Comparison of ENCODE assay signal across 9 cellular contexts in genomic region chr1:99749948-99750347, GRCh38. TPM values are rescaled to one million over a fixed set of nuclear protein-coding genes. Genes with fewer than 3 reads are reported as not detected.
DNase-seq lines count a peak whose midpoint lies in the region; ATAC-seq and TF ChIP-seq lines count a peak whose summit lies in the region.
"Had no signal": no experiment of that assay in that cellular context is flagged by ENCODE, and none has a peak within 500 bp of the region (broad histone marks: within the 10 kb centered on the region; RNA-seq: fewer than 3 reads in every experiment).

No MANE protein-coding gene starts in this region.

- CTCF ChIA-PET in activated CD4-positive, alpha-beta memory T cell treated with anti-CD3 and anti-CD28 coated beads for 36 hours (lab: Charles Lee), result interaction anchor here (1.0 kb wide), 1 partner anchor 16 kb away, joined by 4 read pairs; the partner anchor contains the start of gene FRRS1
- CTCF ChIA-PET in activated CD4-positive, alpha-beta memory T cell treated with anti-CD3 and anti-CD28 coated beads, Interleukin-2, amount 10 ng/mL, durations not matched to agents 7 days and 5 days (lab: Charles Lee), result no interaction called here
- CTCF ChIA-PET in RWPE1 (lab: Yijun Ruan, JAX), result no interaction called here

- H3K27ac Mint-ChIP-seq in activated CD4-positive, alpha-beta memory T cell treated with anti-CD3 and anti-CD28 coated beads for 36 hours, result no peak overlapping the region
- H3K27ac Mint-ChIP-seq in activated CD4-positive, alpha-beta memory T cell treated with anti-CD3 and anti-CD28 coated beads, Interleukin-2, amount 10 ng/mL, durations not matched to agents 7 days and 5 days, result no peak overlapping the region
- no peak overlapping the region for H3K27ac Mint-ChIP-seq in natural killer cell treated with Interleukin-12 subunit alpha and Interleukin-12 subunit beta and Interleukin-15 and Interleukin-18, amount 100 ng/mL, for 72 hours

- H3K27ac ChIP-seq in RWPE1, result no peak overlapping the region

- no peaks in the 10 kb centered on the region for H3K36me3 Mint-ChIP-seq in activated CD4-positive, alpha-beta memory T cell treated with anti-CD3 and anti-CD28 coated beads for 36 hours
- H3K36me3 Mint-ChIP-seq in activated CD4-positive, alpha-beta memory T cell treated with anti-CD3 and anti-CD28 coated beads, Interleukin-2, amount 10 ng/mL, durations not matched to agents 7 days and 5 days (ENCODE audit: low read depth), result no peaks in the 10 kb centered on the region
- no peaks in the 10 kb centered on the region for H3K36me3 Mint-ChIP-seq in natural killer cell treated with Interleukin-12 subunit alpha and Interleukin-12 subunit beta and Interleukin-15 and Interleukin-18, amount 100 ng/mL, for 72 hours

- no peaks in the 10 kb centered on the region for H3K27me3 Mint-ChIP-seq in activated CD4-positive, alpha-beta memory T cell treated with anti-CD3 and anti-CD28 coated beads for 36 hours
- peaks cover 14% of the 10 kb centered on the region for H3K27me3 Mint-ChIP-seq in activated CD4-positive, alpha-beta memory T cell treated with anti-CD3 and anti-CD28 coated beads, Interleukin-2, amount 10 ng/mL, durations not matched to agents 7 days and 5 days
- no peaks in the 10 kb centered on the region for H3K27me3 Mint-ChIP-seq in natural killer cell treated with Interleukin-12 subunit alpha and Interleukin-12 subunit beta and Interleukin-15 and Interleukin-18, amount 100 ng/mL, for 72 hours

- intact Hi-C loops in activated CD4-positive, alpha-beta memory T cell treated with anti-CD3 and anti-CD28 coated beads for 36 hours (cut with micrococcal nuclease), result no loop called here

- no peak for TF ChIP-seq CTCF in RWPE1 (conservative IDR thresholded peaks at IDR 0.05; ENCODE audit: low read depth)

- DNase-seq in activated CD4-positive, alpha-beta memory T cell treated with anti-CD3 and anti-CD28 coated beads for 36 hours, result peak; percentile 18
- DNase-seq in activated CD4-positive, alpha-beta memory T cell treated with anti-CD3 and anti-CD28 coated beads, Interleukin-2, amount 10 ng/mL, durations not matched to agents 7 days and 5 days, result no peak
- DNase-seq in natural killer cell treated with Interleukin-12 subunit alpha and Interleukin-12 subunit beta and Interleukin-15 and Interleukin-18, amount 100 ng/mL, for 72 hours (ENCODE audit: low spot score), result no peak
- DNase-seq in occipital lobe (lab: John Stamatoyannopoulos, UW), result no peak
- no peak for DNase-seq in RWPE1 (ENCODE audit: low spot score)
- DNase-seq in NCI-H226, result no peak
- DNase-seq: dermis blood vessel endothelial cell had no signal

- no peak overlapping the region for H3K4me3 Mint-ChIP-seq in activated CD4-positive, alpha-beta memory T cell treated with anti-CD3 and anti-CD28 coated beads for 36 hours
- no peak overlapping the region for H3K4me3 Mint-ChIP-seq in activated CD4-positive, alpha-beta memory T cell treated with anti-CD3 and anti-CD28 coated beads, Interleukin-2, amount 10 ng/mL, durations not matched to agents 7 days and 5 days
- no peak overlapping the region for H3K4me3 Mint-ChIP-seq in natural killer cell treated with Interleukin-12 subunit alpha and Interleukin-12 subunit beta and Interleukin-15 and Interleukin-18, amount 100 ng/mL, for 72 hours

- peak; percentile 89 for ATAC-seq in GM21723 (IDR thresholded peaks at IDR 0.05; ENCODE audit: unreplicated experiment)
- peak; percentile 91 for ATAC-seq in HG03196 (IDR thresholded peaks at IDR 0.05; ENCODE audit: unreplicated experiment)
- ATAC-seq in natural killer cell treated with Interleukin-12 subunit alpha and Interleukin-12 subunit beta and Interleukin-15 and Interleukin-18, amount 100 ng/mL, for 72 hours, result peak; percentile 75 to 77

- peaks cover 19% of the 10 kb centered on the region for H3K4me1 Mint-ChIP-seq in activated CD4-positive, alpha-beta memory T cell treated with anti-CD3 and anti-CD28 coated beads for 36 hours (ENCODE audit: low read depth)
- peaks cover 11% of the 10 kb centered on the region for H3K4me1 Mint-ChIP-seq in activated CD4-positive, alpha-beta memory T cell treated with anti-CD3 and anti-CD28 coated beads, Interleukin-2, amount 10 ng/mL, durations not matched to agents 7 days and 5 days
- H3K4me1 Mint-ChIP-seq in natural killer cell treated with Interleukin-12 subunit alpha and Interleukin-12 subunit beta and Interleukin-15 and Interleukin-18, amount 100 ng/mL, for 72 hours (ENCODE audit: low read depth in 2 of 2), result peaks cover 12 to 13% of the 10 kb centered on the region in 2 donors

- H3K9me3 Mint-ChIP-seq in activated CD4-positive, alpha-beta memory T cell treated with anti-CD3 and anti-CD28 coated beads for 36 hours, result no peaks in the 10 kb centered on the region
- H3K9me3 Mint-ChIP-seq in activated CD4-positive, alpha-beta memory T cell treated with anti-CD3 and anti-CD28 coated beads, Interleukin-2, amount 10 ng/mL, durations not matched to agents 7 days and 5 days, result no peaks in the 10 kb centered on the region
- no peaks in the 10 kb centered on the region for H3K9me3 Mint-ChIP-seq in natural killer cell treated with Interleukin-12 subunit alpha and Interleukin-12 subunit beta and Interleukin-15 and Interleukin-18, amount 100 ng/mL, for 72 hours

- POLR2A ChIA-PET in activated CD4-positive, alpha-beta memory T cell treated with anti-CD3 and anti-CD28 coated beads for 36 hours (lab: Charles Lee), result no interaction called here
- POLR2A ChIA-PET in activated CD4-positive, alpha-beta memory T cell treated with anti-CD3 and anti-CD28 coated beads, Interleukin-2, amount 10 ng/mL, durations not matched to agents 7 days and 5 days (lab: Charles Lee), result no interaction called here
- POLR2A ChIA-PET in RWPE1 (lab: Yijun Ruan, JAX; ENCODE audit: low non-redundant PET), result no interaction called here

RNA-seq across cellular contexts. Expression of gene FRRS1, which starts 16.5 kb away (rescaled TPM):
- under 1 TPM; 0.64 to 0.77 TPM for total RNA-seq in activated CD4-positive, alpha-beta memory T cell treated with anti-CD3 and anti-CD28 coated beads for 36 hours
- total RNA-seq in activated CD4-positive, alpha-beta memory T cell treated with anti-CD3 and anti-CD28 coated beads, Interleukin-2, amount 10 ng/mL, durations not matched to agents 7 days and 5 days, result 1 to 10 TPM; 1.2 to 1.7 TPM
- total RNA-seq in natural killer cell treated with Interleukin-12 subunit alpha and Interleukin-12 subunit beta and Interleukin-15 and Interleukin-18, amount 100 ng/mL, for 72 hours, result 1 to 10 TPM; 2.5 to 3.2 TPM
- 1.9 TPM for total RNA-seq in occipital lobe
